ENCODE assay signal across 10 cellular contexts in genomic region chr5:114857951-114858401, GRCh38.
DNase-seq lines count a peak whose midpoint lies in the region; ATAC-seq, FAIRE-seq and TF ChIP-seq lines count a peak whose summit lies in the region.
"Had no signal": no experiment of that assay in that cellular context is flagged by ENCODE, and none has a peak within 500 bp of the region (broad histone marks: within the 10 kb centered on the region; RNA-seq: fewer than 3 reads in every experiment).

No MANE protein-coding gene starts in this region.

- DNase-seq in stimulated activated naive CD8-positive, alpha-beta T cell treated with anti-CD3 and anti-CD28 coated beads, Interleukin-15, Interleukin-2, amounts not matched to agents 100 U/mL and 50 U/mL, for 24 hours, result no peak
- DNase-seq in SKM-1 (lab: John Stamatoyannopoulos, UW; ENCODE audit: unreplicated experiment) (peak; percentile 90), kidney (peak; percentile 65), ascending aorta (ENCODE audit: low spot score in 2 of 2) (no peak), sigmoid colon (no peak), DMS79 (lab: John Stamatoyannopoulos, UW) (no peak)
- no peak for DNase-seq in activated T-helper 2 cell treated with anti-CD3 and anti-CD28 coated beads, Interferon-gamma antibody, Interleukin-2, Interleukin-4, amounts not matched to agents 10 μg/mL and 5 μg/mL and 100 μg/mL, durations not matched to agents 14 hours and 24 hours and 36 hours (ENCODE audit: low spot score)
- DNase-seq: naive B cell had no signal

- H3K4me1 ChIP-seq in kidney (ENCODE audit: control insufficient read depth in 1 of 2, insufficient read depth in 1 of 2, low read depth in 1 of 2, low read length in 2 of 2) (no peaks in the 10 kb centered on the region), ascending aorta (no peaks in the 10 kb centered on the region), sigmoid colon (no peaks in the 10 kb centered on the region)

- H3K9me3 Mint-ChIP-seq in stimulated activated naive CD8-positive, alpha-beta T cell treated with anti-CD3 and anti-CD28 coated beads, Interleukin-15, Interleukin-2, amounts not matched to agents 100 ng/mL and 50 ng/mL, for 24 hours, result peaks cover 15% of the 10 kb centered on the region
- peaks cover 15% of the 10 kb centered on the region for H3K9me3 Mint-ChIP-seq in activated T-helper 2 cell treated with anti-CD3 and anti-CD28 coated beads, Interferon-gamma antibody, Interleukin-2, Interleukin-4, amounts not matched to agents 10 μg/mL and 5 μg/mL and 100 μg/mL, durations not matched to agents 14 hours and 24 hours and 36 hours

- whole genome bisulfite sequencing in sigmoid colon, 2 donors, result 52 to 75% methylated on average over 20 of the region's 20 CpGs

- peak overlapping the region; percentile 9 for H3K4me3 Mint-ChIP-seq in stimulated activated naive CD8-positive, alpha-beta T cell treated with anti-CD3 and anti-CD28 coated beads, Interleukin-15, Interleukin-2, amounts not matched to agents 100 ng/mL and 50 ng/mL, for 24 hours
- no peak overlapping the region for H3K4me3 Mint-ChIP-seq in activated T-helper 2 cell treated with anti-CD3 and anti-CD28 coated beads, Interferon-gamma antibody, Interleukin-2, Interleukin-4, amounts not matched to agents 10 μg/mL and 5 μg/mL and 100 μg/mL, durations not matched to agents 14 hours and 24 hours and 36 hours (ENCODE audit: low read depth)
- H3K4me3 Mint-ChIP-seq: central memory CD8-positive, alpha-beta T cell had no signal

- no peaks in the 10 kb centered on the region for H3K4me1 Mint-ChIP-seq in stimulated activated naive CD8-positive, alpha-beta T cell treated with anti-CD3 and anti-CD28 coated beads, Interleukin-15, Interleukin-2, amounts not matched to agents 100 ng/mL and 50 ng/mL, for 24 hours (ENCODE audit: low read depth)
- no peaks in the 10 kb centered on the region for H3K4me1 Mint-ChIP-seq in activated T-helper 2 cell treated with anti-CD3 and anti-CD28 coated beads, Interferon-gamma antibody, Interleukin-2, Interleukin-4, amounts not matched to agents 10 μg/mL and 5 μg/mL and 100 μg/mL, durations not matched to agents 14 hours and 24 hours and 36 hours (ENCODE audit: low read depth)
- H3K4me1 Mint-ChIP-seq: central memory CD8-positive, alpha-beta T cell had no signal

- H3K4me3 ChIP-seq in kidney (ENCODE audit: low read length in 2 of 2) (no peak overlapping the region), ascending aorta (no peak overlapping the region), sigmoid colon (no peak overlapping the region)

- intact Hi-C loops in kidney (cut with DNase I), result no loop called here
- intact Hi-C loops in ascending aorta (cut with DNase I), result no loop called here
- intact Hi-C loops in activated T-helper 2 cell treated with anti-CD3 and anti-CD28 coated beads, Interferon-gamma antibody, Interleukin-2, Interleukin-4, amounts not matched to agents 10 μg/mL and 5 μg/mL and 100 μg/mL, durations not matched to agents 14 hours and 24 hours and 36 hours (cut with micrococcal nuclease), result no loop called here
- intact Hi-C loops in sigmoid colon (cut with DNase I), result no loop called here

- no peak for FAIRE-seq in kidney (lab: Jason Lieb, UNC)

- H3K27me3 ChIP-seq in ascending aorta (no peaks in the 10 kb centered on the region), sigmoid colon (no peaks in the 10 kb centered on the region)

- H3K27ac Mint-ChIP-seq in stimulated activated naive CD8-positive, alpha-beta T cell treated with anti-CD3 and anti-CD28 coated beads, Interleukin-15, Interleukin-2, amounts not matched to agents 100 ng/mL and 50 ng/mL, for 24 hours, result no peak overlapping the region
- no peak overlapping the region for H3K27ac Mint-ChIP-seq in activated T-helper 2 cell treated with anti-CD3 and anti-CD28 coated beads, Interferon-gamma antibody, Interleukin-2, Interleukin-4, amounts not matched to agents 10 μg/mL and 5 μg/mL and 100 μg/mL, durations not matched to agents 14 hours and 24 hours and 36 hours
- H3K27ac Mint-ChIP-seq: naive B cell had no signal

- H3K9me3 ChIP-seq in kidney (ENCODE audit: control insufficient read depth in 1 of 2, low read length in 2 of 2), result no peaks in the 10 kb centered on the region
- no peaks in the 10 kb centered on the region for H3K9me3 ChIP-seq in ascending aorta
- peaks cover 0 to 3% (median 0%) of the 10 kb centered on the region in 4 donors for H3K9me3 ChIP-seq in sigmoid colon

- H3K9ac ChIP-seq in kidney (ENCODE audit: low read length in 2 of 2), result no peak overlapping the region

- no peak for TF ChIP-seq POLR2A in sigmoid colon (IDR thresholded peaks at IDR 0.05)

- TF ChIP-seq CTCF in kidney (IDR thresholded peaks at IDR 0.05; ENCODE audit: borderline replicate concordance, extremely low read depth, insufficient read depth) (no peak), ascending aorta (IDR thresholded peaks at IDR 0.05) (no peak), sigmoid colon (IDR thresholded peaks at IDR 0.05) (no peak)

- no peak for ATAC-seq in stimulated activated naive CD8-positive, alpha-beta T cell treated with anti-CD3 and anti-CD28 coated beads, Interleukin-15, Interleukin-2, amounts not matched to agents 100 U/mL and 50 U/mL, for 24 hours

- no peak for TF ChIP-seq EP300 in sigmoid colon (IDR thresholded peaks at IDR 0.05)

- H3K27me3 Mint-ChIP-seq in stimulated activated naive CD8-positive, alpha-beta T cell treated with anti-CD3 and anti-CD28 coated beads, Interleukin-15, Interleukin-2, amounts not matched to agents 100 ng/mL and 50 ng/mL, for 24 hours, result no peaks in the 10 kb centered on the region
- no peaks in the 10 kb centered on the region for H3K27me3 Mint-ChIP-seq in activated T-helper 2 cell treated with anti-CD3 and anti-CD28 coated beads, Interferon-gamma antibody, Interleukin-2, Interleukin-4, amounts not matched to agents 10 μg/mL and 5 μg/mL and 100 μg/mL, durations not matched to agents 14 hours and 24 hours and 36 hours (ENCODE audit: low read depth)
- H3K27me3 Mint-ChIP-seq: central memory CD8-positive, alpha-beta T cell; naive B cell had no signal

- no peaks in the 10 kb centered on the region for H3K36me3 ChIP-seq in kidney (ENCODE audit: control insufficient read depth in 1 of 2, insufficient read depth in 2 of 2, low read length in 2 of 2)
- H3K36me3 ChIP-seq in ascending aorta, result no peaks in the 10 kb centered on the region
- no peaks in the 10 kb centered on the region for H3K36me3 ChIP-seq in sigmoid colon

- no peaks in the 10 kb centered on the region for H3K36me3 Mint-ChIP-seq in stimulated activated naive CD8-positive, alpha-beta T cell treated with anti-CD3 and anti-CD28 coated beads, Interleukin-15, Interleukin-2, amounts not matched to agents 100 ng/mL and 50 ng/mL, for 24 hours (ENCODE audit: low read depth)
- no peaks in the 10 kb centered on the region for H3K36me3 Mint-ChIP-seq in activated T-helper 2 cell treated with anti-CD3 and anti-CD28 coated beads, Interferon-gamma antibody, Interleukin-2, Interleukin-4, amounts not matched to agents 10 μg/mL and 5 μg/mL and 100 μg/mL, durations not matched to agents 14 hours and 24 hours and 36 hours (ENCODE audit: low read depth)
- H3K36me3 Mint-ChIP-seq: naive B cell had no signal

- H3K27ac ChIP-seq in kidney (ENCODE audit: low read depth in 2 of 2, low read length in 2 of 2) (no peak overlapping the region), ascending aorta (no peak overlapping the region), sigmoid colon (no peak overlapping the region)

Comparison
In these comparisons a context has a peak if more than half of its experiments do, and no peak if none do; other contexts are left out.
1. DNase-seq: peak in SKM-1 (single experiment) and kidney (single experiment); none in stimulated activated naive CD8-positive, alpha-beta T cell treated with anti-CD3 and anti-CD28 coated beads, Interleukin-15, Interleukin-2, amounts not matched to agents 100 U/mL and 50 U/mL, for 24 hours (single experiment), ascending aorta (0 of 2), activated T-helper 2 cell treated with anti-CD3 and anti-CD28 coated beads, Interferon-gamma antibody, Interleukin-2, Interleukin-4, amounts not matched to agents 10 μg/mL and 5 μg/mL and 100 μg/mL, durations not matched to agents 14 hours and 24 hours and 36 hours (single experiment), sigmoid colon (single experiment) and DMS79 (single experiment).